Comparison of ENCODE assay signal across 8 cellular contexts in genomic region chr1:109113787-109114568, GRCh38. TPM values are rescaled to one million over a fixed set of nuclear protein-coding genes. Genes with fewer than 3 reads are reported as not detected.
DNase-seq lines count a peak whose midpoint lies in the region; ATAC-seq and TF ChIP-seq lines count a peak whose summit lies in the region.

TSS of gene ELAPOR1 (plus strand) at chr1:109114115. CDS start at chr1:109114184, 69 bp downstream.

- H3K9me3 ChIP-seq in psoas muscle: no peaks in the 10 kb centered on the region

- H3K4me1 ChIP-seq in psoas muscle: peaks cover 10% of the 10 kb centered on the region

- H3K27ac ChIP-seq in psoas muscle: no peak within 1 kb of the TSS

- peaks cover 0 to 6% of the 10 kb centered on the region in 2 donors for H3K36me3 Mint-ChIP-seq in activated naive CD4-positive, alpha-beta T cell treated with anti-CD3 and anti-CD28 coated beads, Interleukin-2, amount 50 U/mL, for 72 hours

- 2 to 4% (median 3%) methylated on average over 48 to 56 of the region's 56 CpGs for WGBS in psoas muscle, 3 donors

- no peaks in the 10 kb centered on the region for H3K9me3 Mint-ChIP-seq in activated naive CD4-positive, alpha-beta T cell treated with anti-CD3 and anti-CD28 coated beads, Interleukin-2, amount 50 U/mL, for 72 hours

- H3K27ac Mint-ChIP-seq in activated naive CD4-positive, alpha-beta T cell treated with anti-CD3 and anti-CD28 coated beads, Interleukin-2, amount 50 U/mL, for 72 hours: peak within 1 kb of the TSS; percentile 85 to 98

- DNase-seq in GM13976 (ENCODE audit: low spot score) (peak; percentile 78), SHP77 treated with DMSO at 0.1 percent for 48 hours (lab: John Stamatoyannopoulos, UW) (peak; percentile 25), left cardiac atrium (peak; percentile 56), psoas muscle (peak; percentile 43 to 61), ureter (ENCODE audit: low spot score) (peak; percentile 54), GDM1 (lab: John Stamatoyannopoulos, UW) (no peak)
- DNase-seq in activated naive CD4-positive, alpha-beta T cell treated with anti-CD3 and anti-CD28 coated beads, Interleukin-2, amount 50 U/mL, for 72 hours (ENCODE audit: low spot score in 2 of 2): peak; percentile 77 to 84

- peak within 1 kb of the TSS; percentile 56 for H3K4me3 ChIP-seq in psoas muscle

- TF ChIP-seq CTCF in GM13976 (IDR thresholded peaks at IDR 0.05; ENCODE audit: borderline replicate concordance, control extremely low read depth, extremely low read depth, insufficient read depth, missing control alignments) (no peak), psoas muscle (IDR thresholded peaks at IDR 0.05) (no peak)

- ATAC-seq in HG03432 (IDR thresholded peaks at IDR 0.05; ENCODE audit: unreplicated experiment) (peak; percentile 61), left cardiac atrium (peak; percentile 58 to 68), psoas muscle (peak in 3 of 4 donors; percentile 19 to 39 (median 33))
- ATAC-seq in activated naive CD4-positive, alpha-beta T cell treated with anti-CD3 and anti-CD28 coated beads, Interleukin-2, amount 50 U/mL, for 72 hours: peak; percentile 83 to 84

- H3K27me3 ChIP-seq in psoas muscle (ENCODE audit: insufficient read depth in 3 of 3, low read length in 2 of 3): peaks cover 0 to 40% (median 0%) of the 10 kb centered on the region in 3 donors

- H3K36me3 ChIP-seq in psoas muscle (ENCODE audit: insufficient read depth in 1 of 2, low read depth in 1 of 2): no peaks in the 10 kb centered on the region

- intact Hi-C loops in left cardiac atrium (cut with DNase I): loop anchor here in 1 of 2 donors (10.0 kb wide), 1 partner anchor 149 kb away; the partner anchor contains the start of gene CLCC1
- intact Hi-C loops in psoas muscle (cut with DNase I): loop anchor here in 1 of 2 donors (5.0 kb wide), 1 partner anchor 152 kb away; the partner anchor contains the start of gene CLCC1

- in situ Hi-C loops in GM13976 (cut with MboI; ENCODE audit: low sequenced_read_pairs, unreplicated experiment): loop anchor here (10.0 to 25.0 kb wide), 2 partner anchors 71 to 277 kb away; no protein-coding TSS in a partner anchor

RNA-seq across cellular contexts. Expression of gene ELAPOR1, which starts in this region (rescaled TPM):
- total RNA-seq in activated naive CD4-positive, alpha-beta T cell treated with anti-CD3 and anti-CD28 coated beads, Interleukin-2, amount 50 U/mL, for 72 hours: 10 to 100 TPM in 1 of 2 donors, 1 to 10 TPM in 1; 5.7 to 15.0 TPM
- total RNA-seq in left cardiac atrium: under 1 TPM; 0.21 to 0.39 TPM
- under 1 TPM; 0.11 to 0.46 (median 0.32) TPM for total RNA-seq in psoas muscle
- polyA plus RNA-seq in psoas muscle: under 1 TPM in 2 of 3 donors, not detected in 1; 0.03 to 0.05 TPM
- total RNA-seq in ureter: 0.75 TPM

Comparison
In these comparisons a context has a peak if more than half of its experiments do, and no peak if none do; other contexts are left out.
1. Peak in DNase-seq and ATAC-seq in left cardiac atrium; RNA of the gene not detected or under 1 TPM.
2. Peak in DNase-seq, ATAC-seq and H3K4me3 ChIP-seq in psoas muscle; RNA of the gene not detected or under 1 TPM.
3. Peak in DNase-seq in ureter; RNA of the gene not detected or under 1 TPM.
4. ATAC-seq: peak in every context shown above with its lines; median percentile 84 in activated naive CD4-positive, alpha-beta T cell treated with anti-CD3 and anti-CD28 coated beads, Interleukin-2, amount 50 U/mL, for 72 hours; 63 in left cardiac atrium; 61 in HG03432; 33 in psoas muscle.